Comparison of ENCODE assay signal across 8 cellular contexts in the genomic region with DNA sequence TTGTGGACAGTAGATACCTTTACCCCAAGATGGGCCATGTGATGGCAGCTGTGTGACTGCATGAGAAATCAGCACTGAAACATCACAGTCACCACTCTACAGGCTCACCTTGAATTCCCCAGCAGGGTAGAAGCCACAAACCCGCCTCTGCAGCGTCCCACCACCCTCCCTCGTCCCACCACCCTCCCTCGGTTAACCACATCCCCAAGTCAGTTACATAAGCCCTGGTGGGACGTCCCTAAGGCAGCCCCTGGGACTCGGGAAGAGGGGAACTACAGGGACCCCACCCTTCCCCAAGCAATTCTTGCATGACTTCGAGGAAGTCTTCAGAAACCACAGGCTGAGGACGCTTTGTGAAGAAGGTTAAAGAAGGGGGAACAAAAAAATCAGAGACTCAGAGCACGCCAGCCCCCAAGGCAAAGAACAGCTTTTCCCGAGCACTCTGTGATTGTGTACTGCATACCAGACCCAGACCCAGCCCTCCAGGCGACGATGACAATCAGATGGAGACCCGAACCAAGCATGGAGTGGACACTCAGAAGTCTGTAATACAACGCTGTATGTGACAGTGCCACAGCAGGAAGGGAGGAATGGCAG.
DNase-seq lines count a peak whose midpoint lies in the region; ATAC-seq and TF ChIP-seq lines count a peak whose summit lies in the region.

No MANE protein-coding gene starts in this region.

- intact Hi-C loops in naive thymus-derived CD4-positive, alpha-beta T cell (cut with micrococcal nuclease): loop anchor here (1.0 kb wide), 5 partner anchors 20 to 84 kb away; a partner anchor contains a TSS
- intact Hi-C loops in thyroid gland (cut with DNase I): no loop called here

- H3K27ac ChIP-seq in Peyer's patch: peak overlapping the region in 2 of 4 donors; percentile 35 to 65
- H3K27ac ChIP-seq in naive thymus-derived CD4-positive, alpha-beta T cell (ENCODE audit: low read depth, low read length): peak overlapping the region; percentile 77
- H3K27ac ChIP-seq in thyroid gland: peak overlapping the region in 2 of 3 donors; percentile 22 to 36

- H3K36me3 ChIP-seq in Peyer's patch (no peaks in the 10 kb centered on the region), thyroid gland (peaks cover 0 to 2% of the 10 kb centered on the region in 2 donors)
- peaks cover 0 to 5% (median 5%) of the 10 kb centered on the region in 3 experiments for H3K36me3 ChIP-seq in naive thymus-derived CD4-positive, alpha-beta T cell (ENCODE audit: control insufficient read depth in 2 of 3, insufficient read depth in 3 of 3, low read length in 3 of 3)

- H3K27me3 ChIP-seq in Peyer's patch (no peaks in the 10 kb centered on the region), thyroid gland (no peaks in the 10 kb centered on the region)
- H3K27me3 ChIP-seq in naive thymus-derived CD4-positive, alpha-beta T cell (ENCODE audit: control insufficient read depth in 2 of 2, insufficient read depth in 2 of 2, low read length in 2 of 2): no peaks in the 10 kb centered on the region

- TF ChIP-seq POLR2A in Peyer's patch (IDR thresholded peaks at IDR 0.05) (no peak), thyroid gland (IDR thresholded peaks at IDR 0.05) (no peak)

- peaks cover 0 to 3% (median 0%) of the 10 kb centered on the region in 5 donors for H3K27me3 Mint-ChIP-seq in naive thymus-derived CD4-positive, alpha-beta T cell

- POLR2A ChIA-PET in naive thymus-derived CD4-positive, alpha-beta T cell (lab: Charles Lee): interaction anchor here (0.6 to 1.9 kb wide), 7 partner anchors 20 to 96 kb away, joined by 3 to 17 read pairs (median 3); no protein-coding TSS in a partner anchor

- TF ChIP-seq CTCF in Peyer's patch (IDR thresholded peaks at IDR 0.05) (peak in 1 of 6 experiments; percentile 7), thyroid gland (IDR thresholded peaks at IDR 0.05) (no peak)

- DNase-seq in ELF-1 (ENCODE audit: low read depth, low spot score): peak; percentile 88
- peak in 2 of 3 donors; percentile 91 to 92 for DNase-seq in Peyer's patch
- DNase-seq in activated effector memory CD4-positive, alpha-beta T cell treated with anti-CD3 and anti-CD28 coated beads, Interleukin-2, amount 50 U/mL, for 16 hours: peak; percentile 92
- peak; percentile 52 to 93 (median 88) for DNase-seq in naive thymus-derived CD4-positive, alpha-beta T cell
- DNase-seq in thyroid gland: no peak
- DNase-seq in pons (ENCODE audit: low spot score): no peak
- no peak for DNase-seq in kidney tubule cell (ENCODE audit: low spot score)

- WGBS in thyroid gland, 2 donors: 75 to 81% methylated on average over 14 of the region's 14 CpGs

- peaks cover 62 to 91% (median 81%) of the 10 kb centered on the region in 7 donors for H3K4me1 Mint-ChIP-seq in naive thymus-derived CD4-positive, alpha-beta T cell

- H3K9me3 ChIP-seq in Peyer's patch (no peaks in the 10 kb centered on the region), thyroid gland (no peaks in the 10 kb centered on the region)
- no peaks in the 10 kb centered on the region for H3K9me3 ChIP-seq in naive thymus-derived CD4-positive, alpha-beta T cell (ENCODE audit: control insufficient read depth in 2 of 3, low read length in 3 of 3)

- peak overlapping the region; percentile 74 to 91 (median 80) for H3K4me3 Mint-ChIP-seq in naive thymus-derived CD4-positive, alpha-beta T cell

- H3K36me3 Mint-ChIP-seq in naive thymus-derived CD4-positive, alpha-beta T cell: peaks cover 0 to 34% (median 5%) of the 10 kb centered on the region in 5 donors

- CTCF ChIA-PET in naive thymus-derived CD4-positive, alpha-beta T cell (lab: Charles Lee): interaction anchor here (0.6 to 1.1 kb wide), 5 partner anchors 19 to 621 kb away, joined by 3 to 10 read pairs (median 5); a partner anchor contains a TSS

- H3K27ac Mint-ChIP-seq in naive thymus-derived CD4-positive, alpha-beta T cell: peak overlapping the region; percentile 87 to 95 (median 93)

- ATAC-seq in HG02588 (IDR thresholded peaks at IDR 0.05; ENCODE audit: unreplicated experiment): peak; percentile 63
- peak; percentile 89 for ATAC-seq in naive thymus-derived CD4-positive, alpha-beta T cell

- H3K4me1 ChIP-seq in Peyer's patch (peaks cover 0 to 38% (median 30%) of the 10 kb centered on the region in 4 donors), thyroid gland (peaks cover 10 to 37% of the 10 kb centered on the region in 2 donors)
- H3K4me1 ChIP-seq in naive thymus-derived CD4-positive, alpha-beta T cell (ENCODE audit: control insufficient read depth in 2 of 2, insufficient read depth in 2 of 2, low read length in 2 of 2): peaks cover 71 to 84% of the 10 kb centered on the region in 2 donors

- no peaks in the 10 kb centered on the region for H3K9me3 Mint-ChIP-seq in naive thymus-derived CD4-positive, alpha-beta T cell

- H3K4me3 ChIP-seq in Peyer's patch (no peak overlapping the region), thyroid gland (replicated peaks in 1 of 3) (no peak overlapping the region)
- H3K4me3 ChIP-seq in naive thymus-derived CD4-positive, alpha-beta T cell (ENCODE audit: low read length): peak overlapping the region; percentile 3

Comparison
In these comparisons a context has a peak if more than half of its experiments do, and no peak if none do; other contexts are left out.
1. DNase-seq: peak in ELF-1 (single experiment), Peyer's patch (2 of 3), activated effector memory CD4-positive, alpha-beta T cell treated with anti-CD3 and anti-CD28 coated beads, Interleukin-2, amount 50 U/mL, for 16 hours (single experiment) and naive thymus-derived CD4-positive, alpha-beta T cell (9 of 9); none in thyroid gland (0 of 2), pons (single experiment) and kidney tubule cell (single experiment).